In the genomic region with DNA sequence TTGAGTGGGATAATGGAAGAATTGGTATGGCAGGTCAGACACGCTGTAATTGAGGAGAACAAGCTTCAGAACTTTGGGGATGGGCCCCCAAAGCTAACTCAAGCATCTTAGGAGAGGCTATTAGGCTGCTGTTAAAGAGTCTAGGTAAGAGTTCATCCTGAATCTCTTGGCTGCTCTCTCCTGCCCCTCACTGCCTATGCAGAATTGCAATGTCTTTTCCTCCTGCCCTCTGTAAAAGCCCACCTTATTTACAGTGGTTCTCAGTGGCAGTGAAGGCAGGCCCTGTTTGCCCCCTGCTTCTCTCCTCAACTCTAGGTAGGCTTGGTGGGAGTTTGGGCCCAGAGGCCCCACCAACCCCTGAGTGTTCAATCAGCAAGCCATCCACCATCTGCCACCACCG, we compare ENCODE assay signal across 14 cellular contexts.
"Had no signal": no experiment of that assay in that cellular context is flagged by ENCODE, and none has a peak within 500 bp of the region (broad histone marks: within the 10 kb centered on the region; RNA-seq: fewer than 3 reads in every experiment).

No MANE protein-coding gene starts in this region.

- H3K9me3 ChIP-seq: ascending aorta, transverse colon had no signal

- FAIRE-seq: endometrium had no signal

- H3K4me1 ChIP-seq: transverse colon had no signal

- ATAC-seq: activated CD8-positive, alpha-beta T cell treated with anti-CD3 and anti-CD28 coated beads, Interleukin-2, amount 10 ng/mL, durations not matched to agents 7 days and 5 days; activated naive CD8-positive, alpha-beta T cell treated with anti-CD3 and anti-CD28 coated beads, Interleukin-2, amount 50 U/mL, for 24 hours; left lobe of liver; natural killer cell treated with Interleukin-12 subunit alpha and Interleukin-12 subunit beta and Interleukin-15 and Interleukin-18, amount 100 ng/mL, for 72 hours; right cardiac atrium; stimulated activated effector memory CD8-positive, alpha-beta T cell treated with anti-CD3 and anti-CD28 coated beads, Interleukin-12 subunit alpha, Interleukin-12 subunit beta, amount 100 ng/mL, for 72 hours had no signal

- H3K36me3 ChIP-seq: ascending aorta, transverse colon had no signal

- DNase-seq: activated CD4-positive, alpha-beta T cell treated with anti-CD3 and anti-CD28 coated beads for 48 hours; activated CD8-positive, alpha-beta memory T cell treated with anti-CD3 and anti-CD28 coated beads, Interleukin-2, amount 50 U/mL, for 48 hours; activated CD8-positive, alpha-beta T cell treated with anti-CD3 and anti-CD28 coated beads, Interleukin-2, amount 10 ng/mL, durations not matched to agents 7 days and 5 days; activated naive CD4-positive, alpha-beta T cell treated with Interleukin-2 at 50 U/mL for 16 hours; activated naive CD8-positive, alpha-beta T cell treated with anti-CD3 and anti-CD28 coated beads, Interleukin-2, amount 50 U/mL, for 24 hours; dorsolateral prefrontal cortex; occipital lobe; right cardiac atrium; transverse colon had no signal

- H3K27me3 ChIP-seq: ascending aorta, dorsolateral prefrontal cortex, transverse colon had no signal

- H3K27ac ChIP-seq: dorsolateral prefrontal cortex, transverse colon had no signal

- H3K4me3 ChIP-seq: ascending aorta, dorsolateral prefrontal cortex, transverse colon had no signal
